ENCODE assay signal across 28 cellular contexts in the genomic region with DNA sequence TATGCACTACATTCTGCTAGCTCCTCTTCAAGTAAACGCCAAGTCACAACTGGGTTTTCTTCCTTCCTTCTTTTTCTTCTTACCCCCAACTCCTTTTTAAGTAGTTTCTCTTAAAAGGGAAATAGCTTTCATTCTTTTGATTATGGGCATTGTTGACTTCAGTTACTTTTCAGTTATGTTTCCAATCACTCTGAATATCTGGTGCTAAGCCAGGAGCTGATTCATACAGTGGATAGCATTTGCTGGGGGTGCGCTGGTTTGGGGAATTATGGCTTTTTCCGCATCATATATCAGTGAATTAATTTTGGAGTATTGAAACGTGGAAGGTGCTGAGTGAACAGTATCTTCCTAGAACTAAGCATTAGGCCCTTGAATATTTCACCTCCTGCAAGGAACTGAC. TPM values are rescaled to one million over a fixed set of nuclear protein-coding genes. Genes with fewer than 3 reads are reported as not detected.
DNase-seq lines count a peak whose midpoint lies in the region; ATAC-seq lines count a peak whose summit lies in the region.
"Had no signal": no experiment of that assay in that cellular context is flagged by ENCODE, and none has a peak within 500 bp of the region (broad histone marks: within the 10 kb centered on the region; RNA-seq: fewer than 3 reads in every experiment).

No MANE protein-coding gene starts in this region.

- CTCF ChIA-PET in activated CD4-positive, alpha-beta memory T cell treated with anti-CD3 and anti-CD28 coated beads, Interleukin-2, amount 10 ng/mL, durations not matched to agents 7 days and 5 days (lab: Charles Lee) = no interaction called here
- CTCF ChIA-PET in activated CD4-positive, alpha-beta memory T cell treated with anti-CD3 and anti-CD28 coated beads for 36 hours (lab: Charles Lee) = interaction anchor here (1.2 kb wide), 1 partner anchor 44 kb away, joined by 3 read pairs; no protein-coding TSS in a partner anchor
- CTCF ChIA-PET in naive thymus-derived CD4-positive, alpha-beta T cell (lab: Charles Lee) = no interaction called here

- H4K8ac ChIP-seq in mesenchymal stem cell (ENCODE audit: low read length) = no peak overlapping the region

- H3K9ac ChIP-seq in GM23248 (no peak overlapping the region), mesenchymal stem cell (ENCODE audit: low read length) (no peak overlapping the region)
- H3K9ac ChIP-seq: parathyroid adenoma had no signal

- in situ Hi-C loops in GM23248 (cut with MboI) = no loop called here

- no peak overlapping the region for H3K4me3 ChIP-seq in GM23248
- H3K4me3 ChIP-seq in naive thymus-derived CD4-positive, alpha-beta T cell (ENCODE audit: low read length) = no peak overlapping the region
- H3K4me3 ChIP-seq in mesenchymal stem cell (ENCODE audit: insufficient read depth in 1 of 2, low read depth in 1 of 2, low read length in 2 of 2) = no peak overlapping the region
- H3K4me3 ChIP-seq: left ventricle myocardium inferior, right atrium auricular region, thoracic aorta had no signal

- H3K36me3 ChIP-seq in GM23248 (ENCODE audit: low read depth) (no peaks in the 10 kb centered on the region), mesenchymal stem cell (ENCODE audit: control insufficient read depth in 1 of 2, insufficient read depth in 2 of 2, low read depth in 1 of 2, low read length in 2 of 2) (peaks cover 7 to 16% of the 10 kb centered on the region in 2 experiments)
- peaks cover 3 to 82% (median 68%) of the 10 kb centered on the region in 3 experiments for H3K36me3 ChIP-seq in naive thymus-derived CD4-positive, alpha-beta T cell (ENCODE audit: control insufficient read depth in 2 of 3, insufficient read depth in 3 of 3, low read length in 3 of 3)

- H2BK15ac ChIP-seq in mesenchymal stem cell (ENCODE audit: low read depth, poor library complexity, severe bottlenecking) = no peak overlapping the region

- H3K79me2 ChIP-seq in GM23248 (ENCODE audit: insufficient read depth) = no peaks in the 10 kb centered on the region
- H3K79me2 ChIP-seq: parathyroid adenoma had no signal

- H4K20me1 ChIP-seq in GM23248 (ENCODE audit: insufficient read depth) = no peaks in the 10 kb centered on the region

- H3F3A ChIP-seq in GM23248 (ENCODE audit: insufficient read depth) = no peaks in the 10 kb centered on the region

- no peak for DNase-seq in activated CD4-positive, alpha-beta memory T cell treated with anti-CD3 and anti-CD28 coated beads, Interleukin-2, amount 10 ng/mL, durations not matched to agents 7 days and 5 days
- DNase-seq in activated CD4-positive, alpha-beta memory T cell treated with anti-CD3 and anti-CD28 coated beads for 36 hours = no peak
- DNase-seq in GM23248 = peak; percentile 5
- DNase-seq in naive thymus-derived CD4-positive, alpha-beta T cell = no peak
- no peak for DNase-seq in mesenchymal stem cell
- DNase-seq in NCI-H1048 (lab: John Stamatoyannopoulos, UW) = no peak
- no peak for DNase-seq in GF-D8 (lab: John Stamatoyannopoulos, UW)
- DNase-seq: activated CD4-positive, alpha-beta T cell treated with anti-CD3 and anti-CD28 coated beads for 48 hours; activated naive CD4-positive, alpha-beta T cell treated with Interleukin-2 at 50 U/mL for 16 hours; activated T-cell treated with anti-CD3 and anti-CD28 coated beads, Interleukin-2, amount 50 U/mL, for 48 hours; amygdala; left ventricle myocardium inferior; NCI-H1436 treated with DMSO at 0.1 percent for 48 hours; NCI-H2107; NCI-H748 treated with DMSO at 0.1 percent for 48 hours; stimulated activated CD8-positive, alpha-beta memory T cell treated with anti-CD3 and anti-CD28 coated beads, Interleukin-4, amount 100 ng/mL, for 48 hours; stimulated activated naive CD8-positive, alpha-beta T cell treated with anti-CD3 and anti-CD28 coated beads, Interleukin-15, amount 100 ng/mL, for 72 hours had no signal

- no peaks in the 10 kb centered on the region for H3K9me2 ChIP-seq in GM23248 (ENCODE audit: insufficient read depth)

- H2BK5ac ChIP-seq in mesenchymal stem cell (ENCODE audit: low read depth, low read length, poor library complexity, severe bottlenecking) = no peak overlapping the region

- H3K23ac ChIP-seq in mesenchymal stem cell (ENCODE audit: low read length in 2 of 2) = no peak overlapping the region

- H3K79me1 ChIP-seq in mesenchymal stem cell (replicated peaks; ENCODE audit: low read length, poor library complexity, severe bottlenecking) = no peaks in the 10 kb centered on the region

- no peak overlapping the region for H4K91ac ChIP-seq in mesenchymal stem cell (ENCODE audit: low read length)

- H3K14ac ChIP-seq in mesenchymal stem cell (ENCODE audit: low read length in 2 of 2) = no peak overlapping the region

- H3K27ac Mint-ChIP-seq in activated CD4-positive, alpha-beta memory T cell treated with anti-CD3 and anti-CD28 coated beads, Interleukin-2, amount 10 ng/mL, durations not matched to agents 7 days and 5 days = peak overlapping the region; percentile 9
- H3K27ac Mint-ChIP-seq in activated CD4-positive, alpha-beta memory T cell treated with anti-CD3 and anti-CD28 coated beads for 36 hours = no peak overlapping the region
- H3K27ac Mint-ChIP-seq in activated T-helper 17 cell treated with anti-CD3 and anti-CD28 coated beads, Interleukin-2, amount 50 U/mL, for 72 hours = peak overlapping the region; percentile 43
- H3K27ac Mint-ChIP-seq in naive thymus-derived CD4-positive, alpha-beta T cell = peak overlapping the region in 6 of 9 donors; percentile 7 to 82 (median 30)
- H3K27ac Mint-ChIP-seq: stimulated activated naive CD8-positive, alpha-beta T cell treated with anti-CD3 and anti-CD28 coated beads, Interleukin-15, amount 100 ng/mL, for 72 hours; T-helper 2 cell treated with Interferon-gamma antibody and Interleukin-4, amounts not matched to agents 5 μg/mL and 100 μg/mL, for 36 hours had no signal

- no peak overlapping the region for H2BK12ac ChIP-seq in mesenchymal stem cell (ENCODE audit: low read length in 2 of 2)

- H3K27ac ChIP-seq in GM23248 = no peak overlapping the region
- no peak overlapping the region for H3K27ac ChIP-seq in naive thymus-derived CD4-positive, alpha-beta T cell (ENCODE audit: low read depth, low read length)
- no peak overlapping the region for H3K27ac ChIP-seq in mesenchymal stem cell (ENCODE audit: low read length, poor library complexity, severe bottlenecking)
- H3K27ac ChIP-seq: left ventricle myocardium inferior, parathyroid adenoma, right atrium auricular region, thoracic aorta, VCaP had no signal

- H3K4me2 ChIP-seq in GM23248 (ENCODE audit: unreplicated experiment) = no peak overlapping the region
- H3K4me2 ChIP-seq in mesenchymal stem cell (ENCODE audit: low read length, poor library complexity, severe bottlenecking) = no peak overlapping the region

- POLR2A ChIA-PET in activated CD4-positive, alpha-beta memory T cell treated with anti-CD3 and anti-CD28 coated beads, Interleukin-2, amount 10 ng/mL, durations not matched to agents 7 days and 5 days (lab: Charles Lee) = no interaction called here
- POLR2A ChIA-PET in activated CD4-positive, alpha-beta memory T cell treated with anti-CD3 and anti-CD28 coated beads for 36 hours (lab: Charles Lee) = no interaction called here
- POLR2A ChIA-PET in naive thymus-derived CD4-positive, alpha-beta T cell (lab: Charles Lee) = no interaction called here

- no peak overlapping the region for H2AFZ ChIP-seq in GM23248
- no peak overlapping the region for H2AFZ ChIP-seq in mesenchymal stem cell (ENCODE audit: low read depth, low read length)
- H2AFZ ChIP-seq: parathyroid adenoma had no signal

- H3K9me3 Mint-ChIP-seq in activated CD4-positive, alpha-beta memory T cell treated with anti-CD3 and anti-CD28 coated beads, Interleukin-2, amount 10 ng/mL, durations not matched to agents 7 days and 5 days = no peaks in the 10 kb centered on the region
- no peaks in the 10 kb centered on the region for H3K9me3 Mint-ChIP-seq in activated CD4-positive, alpha-beta memory T cell treated with anti-CD3 and anti-CD28 coated beads for 36 hours
- no peaks in the 10 kb centered on the region for H3K9me3 Mint-ChIP-seq in activated T-helper 17 cell treated with anti-CD3 and anti-CD28 coated beads, Interleukin-2, amount 50 U/mL, for 72 hours
- peaks cover 0 to 6% (median 0%) of the 10 kb centered on the region in 11 donors for H3K9me3 Mint-ChIP-seq in naive thymus-derived CD4-positive, alpha-beta T cell
- H3K9me3 Mint-ChIP-seq: stimulated activated naive CD8-positive, alpha-beta T cell treated with anti-CD3 and anti-CD28 coated beads, Interleukin-15, amount 100 ng/mL, for 72 hours; T-helper 2 cell treated with Interferon-gamma antibody and Interleukin-4, amounts not matched to agents 5 μg/mL and 100 μg/mL, for 36 hours had no signal

- H2AK5ac ChIP-seq in mesenchymal stem cell (ENCODE audit: low read length, severe bottlenecking) = no peak overlapping the region

- intact Hi-C loops in activated CD4-positive, alpha-beta memory T cell treated with anti-CD3 and anti-CD28 coated beads for 36 hours (cut with micrococcal nuclease) = no loop called here
- intact Hi-C loops in naive thymus-derived CD4-positive, alpha-beta T cell (cut with micrococcal nuclease) = no loop called here

- no peaks in the 10 kb centered on the region for H3K4me1 Mint-ChIP-seq in activated CD4-positive, alpha-beta memory T cell treated with anti-CD3 and anti-CD28 coated beads, Interleukin-2, amount 10 ng/mL, durations not matched to agents 7 days and 5 days
- no peaks in the 10 kb centered on the region for H3K4me1 Mint-ChIP-seq in activated CD4-positive, alpha-beta memory T cell treated with anti-CD3 and anti-CD28 coated beads for 36 hours (ENCODE audit: low read depth)
- H3K4me1 Mint-ChIP-seq in activated T-helper 17 cell treated with anti-CD3 and anti-CD28 coated beads, Interleukin-2, amount 50 U/mL, for 72 hours = peaks cover 11% of the 10 kb centered on the region
- peaks cover 0 to 29% (median 13%) of the 10 kb centered on the region in 7 donors for H3K4me1 Mint-ChIP-seq in naive thymus-derived CD4-positive, alpha-beta T cell
- H3K4me1 Mint-ChIP-seq: stimulated activated naive CD8-positive, alpha-beta T cell treated with anti-CD3 and anti-CD28 coated beads, Interleukin-15, amount 100 ng/mL, for 72 hours had no signal

- no peaks in the 10 kb centered on the region for H3K27me3 Mint-ChIP-seq in activated CD4-positive, alpha-beta memory T cell treated with anti-CD3 and anti-CD28 coated beads, Interleukin-2, amount 10 ng/mL, durations not matched to agents 7 days and 5 days
- no peaks in the 10 kb centered on the region for H3K27me3 Mint-ChIP-seq in activated CD4-positive, alpha-beta memory T cell treated with anti-CD3 and anti-CD28 coated beads for 36 hours
- H3K27me3 Mint-ChIP-seq in activated T-helper 17 cell treated with anti-CD3 and anti-CD28 coated beads, Interleukin-2, amount 50 U/mL, for 72 hours = no peaks in the 10 kb centered on the region
- H3K27me3 Mint-ChIP-seq in naive thymus-derived CD4-positive, alpha-beta T cell = no peaks in the 10 kb centered on the region
- H3K27me3 Mint-ChIP-seq: stimulated activated naive CD8-positive, alpha-beta T cell treated with anti-CD3 and anti-CD28 coated beads, Interleukin-15, amount 100 ng/mL, for 72 hours had no signal

- 0 out of 2 replicates have a peak, but pooled peaks cover 13% of the 10 kb centered on the region for H3K4me1 ChIP-seq in GM23248 (ENCODE audit: insufficient read depth)
- H3K4me1 ChIP-seq in naive thymus-derived CD4-positive, alpha-beta T cell (ENCODE audit: control insufficient read depth in 2 of 2, insufficient read depth in 2 of 2, low read length in 2 of 2) = no peaks in the 10 kb centered on the region
- H3K4me1 ChIP-seq in mesenchymal stem cell (ENCODE audit: control insufficient read depth, insufficient read depth, low read depth, low read length) = no peaks in the 10 kb centered on the region
- H3K4me1 ChIP-seq: left ventricle myocardium inferior, parathyroid adenoma, right atrium auricular region had no signal

- H3K27me3 ChIP-seq in GM23248 (replicated peaks; ENCODE audit: insufficient read depth) (no peaks in the 10 kb centered on the region), mesenchymal stem cell (ENCODE audit: control insufficient read depth in 1 of 2, insufficient read depth in 1 of 2, low read length in 2 of 2) (no peaks in the 10 kb centered on the region)
- H3K27me3 ChIP-seq in naive thymus-derived CD4-positive, alpha-beta T cell (ENCODE audit: control insufficient read depth in 2 of 2, insufficient read depth in 2 of 2, low read length in 2 of 2) = no peaks in the 10 kb centered on the region
- H3K27me3 ChIP-seq: right atrium auricular region had no signal

- ATAC-seq in activated T-helper 17 cell treated with anti-CD3 and anti-CD28 coated beads, Interleukin-2, amount 50 U/mL, for 72 hours (replicated peaks) = no peak
- no peak for ATAC-seq in naive thymus-derived CD4-positive, alpha-beta T cell
- ATAC-seq: HCT116; Right ventricle myocardium inferior; stimulated activated naive CD8-positive, alpha-beta T cell treated with anti-CD3 and anti-CD28 coated beads, Interleukin-15, amount 100 ng/mL, for 72 hours had no signal

- H3K4ac ChIP-seq in mesenchymal stem cell (ENCODE audit: low read depth in 1 of 2, low read length in 2 of 2) = no peak overlapping the region

- H3K36me3 Mint-ChIP-seq in activated CD4-positive, alpha-beta memory T cell treated with anti-CD3 and anti-CD28 coated beads, Interleukin-2, amount 10 ng/mL, durations not matched to agents 7 days and 5 days (ENCODE audit: low read depth) = peaks cover 71% of the 10 kb centered on the region
- H3K36me3 Mint-ChIP-seq in activated CD4-positive, alpha-beta memory T cell treated with anti-CD3 and anti-CD28 coated beads for 36 hours = peaks cover 34% of the 10 kb centered on the region
- peaks cover 99% of the 10 kb centered on the region for H3K36me3 Mint-ChIP-seq in activated T-helper 17 cell treated with anti-CD3 and anti-CD28 coated beads, Interleukin-2, amount 50 U/mL, for 72 hours (ENCODE audit: low read depth)
- H3K36me3 Mint-ChIP-seq in naive thymus-derived CD4-positive, alpha-beta T cell = peaks cover 39 to 80% (median 60%) of the 10 kb centered on the region in 5 donors

- H3K18ac ChIP-seq in mesenchymal stem cell (ENCODE audit: low read depth in 1 of 2, low read length in 2 of 2) = no peak overlapping the region

- no peak overlapping the region for H2BK120ac ChIP-seq in mesenchymal stem cell (ENCODE audit: low read depth, low read length)

- no peak overlapping the region for H3K4me3 Mint-ChIP-seq in activated CD4-positive, alpha-beta memory T cell treated with anti-CD3 and anti-CD28 coated beads, Interleukin-2, amount 10 ng/mL, durations not matched to agents 7 days and 5 days
- H3K4me3 Mint-ChIP-seq in activated CD4-positive, alpha-beta memory T cell treated with anti-CD3 and anti-CD28 coated beads for 36 hours = no peak overlapping the region
- no peak overlapping the region for H3K4me3 Mint-ChIP-seq in activated T-helper 17 cell treated with anti-CD3 and anti-CD28 coated beads, Interleukin-2, amount 50 U/mL, for 72 hours
- H3K4me3 Mint-ChIP-seq in naive thymus-derived CD4-positive, alpha-beta T cell = no peak overlapping the region
- H3K4me3 Mint-ChIP-seq: stimulated activated naive CD8-positive, alpha-beta T cell treated with anti-CD3 and anti-CD28 coated beads, Interleukin-15, amount 100 ng/mL, for 72 hours; T-helper 2 cell treated with Interferon-gamma antibody and Interleukin-4, amounts not matched to agents 5 μg/mL and 100 μg/mL, for 36 hours had no signal

- WGBS in GM23248 (ENCODE audit: low coverage in 1 of 2, low lambda C conversion rate in 2 of 2, missing lambda C conversion rate in 2 of 2), 2 experiments = 80 to 81% methylated on average over 4 of the region's 4 CpGs
- WGBS in mesenchymal stem cell = 98% methylated on average over 4 of the region's 4 CpGs

- no peaks in the 10 kb centered on the region for H3K9me3 ChIP-seq in GM23248 (ENCODE audit: low read depth)
- H3K9me3 ChIP-seq in naive thymus-derived CD4-positive, alpha-beta T cell (ENCODE audit: control insufficient read depth in 2 of 3, low read length in 3 of 3) = no peaks in the 10 kb centered on the region
- H3K9me3 ChIP-seq in mesenchymal stem cell (ENCODE audit: control insufficient read depth, low read length) = no peaks in the 10 kb centered on the region
- H3K9me3 ChIP-seq: left ventricle myocardium inferior, right atrium auricular region, thoracic aorta had no signal

RNA-seq across cellular contexts. Expression of a gene that starts 38.5 kb away (rescaled TPM):
- total RNA-seq in activated CD4-positive, alpha-beta memory T cell treated with anti-CD3 and anti-CD28 coated beads, Interleukin-2, amount 10 ng/mL, durations not matched to agents 7 days and 5 days = not detected
- not detected for total RNA-seq in activated CD4-positive, alpha-beta memory T cell treated with anti-CD3 and anti-CD28 coated beads for 36 hours
- total RNA-seq in GM23248 (2014; rRNA removed; shearing (Covaris generic)) = 0.13 and 0.22 TPM in 2 replicates
- not detected in 2 replicates for polyA plus RNA-seq in GM23248 (2016; fragmentation: Nextera tagmentation; extraction: Ambion mirVana)
- total RNA-seq in activated T-helper 17 cell treated with anti-CD3 and anti-CD28 coated beads, Interleukin-2, amount 50 U/mL, for 72 hours = under 1 TPM in 1 of 2 donors, not detected in 1; 0.11 TPM
- under 1 TPM in 4 of 5 experiments, not detected in 1; 0.08 to 0.16 (median 0.12) TPM for total RNA-seq in naive thymus-derived CD4-positive, alpha-beta T cell
- polyA plus RNA-seq in naive thymus-derived CD4-positive, alpha-beta T cell = not detected
- 0.01 TPM for polyA plus RNA-seq in mesenchymal stem cell (2013, experiment 1 of 2)
- 0.01 TPM for polyA plus RNA-seq in mesenchymal stem cell (2013, experiment 2 of 2)
- total RNA-seq: A172, chondrocyte, fibroblast of villous mesenchyme, left ventricle myocardium inferior, Right ventricle myocardium inferior had no signal
